In the genomic region with DNA sequence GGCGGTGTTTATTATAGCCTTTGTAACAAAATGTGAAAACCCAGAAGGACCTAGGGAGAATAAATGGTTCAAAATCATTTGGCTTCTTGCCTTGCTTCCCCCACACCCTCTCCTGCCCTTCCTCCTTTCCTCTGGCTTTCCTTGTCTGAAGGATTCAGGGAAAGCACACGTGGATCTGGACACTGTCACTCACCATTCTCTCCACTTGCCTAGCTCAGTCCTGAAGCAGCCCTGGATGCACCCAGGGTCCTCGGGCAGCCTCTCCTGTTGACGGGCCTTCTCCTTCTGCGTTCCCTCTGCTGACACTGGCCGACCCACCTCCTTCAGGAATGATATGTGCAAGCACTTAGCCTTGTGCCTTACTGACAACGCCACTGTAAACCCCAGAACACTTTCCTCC, we compare ENCODE assay signal across 23 cellular contexts.
"Had no signal": no experiment of that assay in that cellular context is flagged by ENCODE, and none has a peak within 500 bp of the region (broad histone marks: within the 10 kb centered on the region; RNA-seq: fewer than 3 reads in every experiment).

No MANE protein-coding gene starts in this region.

- H3K9me3 Mint-ChIP-seq: activated CD4-positive, alpha-beta T cell treated with anti-CD3 and anti-CD28 coated beads, Interleukin-2, amount 10 ng/mL, durations not matched to agents 7 days and 5 days; activated naive CD4-positive, alpha-beta T cell treated with anti-CD3 and anti-CD28 coated beads, Interleukin-2, amount 50 U/mL, for 24 hours; naive thymus-derived CD4-positive, alpha-beta T cell; neural progenitor cell; stimulated activated naive B cell treated with anti-CD40 and anti-IgM and Interleukin-4, amounts not matched to agents 10 μg/mL and 1 μg/mL and 100 μg/mL, for 72 hours; T-cell had no signal

- H3K4me3 ChIP-seq: body of pancreas, colonic mucosa, esophagus muscularis mucosa, mucosa of descending colon, neural progenitor cell, ovary, sigmoid colon, tibial nerve had no signal

- H3K9ac ChIP-seq: neural progenitor cell had no signal

- H3K4me1 ChIP-seq: body of pancreas, colonic mucosa, sigmoid colon had no signal

- ATAC-seq: activated CD4-positive, CD25-positive, alpha-beta regulatory T cell treated with anti-CD3 and anti-CD28 coated beads, Interleukin-2, amount 50 U/mL, for 24 hours; activated CD8-positive, alpha-beta T cell treated with anti-CD3 and anti-CD28 coated beads, Interleukin-2, amount 10 ng/mL, durations not matched to agents 7 days and 5 days; body of pancreas; mucosa of descending colon; naive thymus-derived CD4-positive, alpha-beta T cell; SK-N-SH treated with all-trans-retinoic acid at 6 μM for 48 hours; stimulated activated naive B cell treated with anti-CD40 and anti-IgM and Interleukin-4, amounts not matched to agents 10 μg/mL and 1 μg/mL and 100 μg/mL, for 72 hours; T-cell had no signal

- H3K36me3 ChIP-seq: colonic mucosa, esophagus muscularis mucosa, neural progenitor cell, ovary, sigmoid colon, tibial nerve had no signal

- H3K4me2 ChIP-seq: neural progenitor cell had no signal

- H3K27me3 ChIP-seq: body of pancreas, colonic mucosa, esophagus muscularis mucosa, neural progenitor cell, ovary, sigmoid colon, tibial nerve had no signal

- H3K4me1 Mint-ChIP-seq: activated CD4-positive, alpha-beta T cell treated with anti-CD3 and anti-CD28 coated beads, Interleukin-2, amount 10 ng/mL, durations not matched to agents 7 days and 5 days; naive thymus-derived CD4-positive, alpha-beta T cell; T-cell had no signal

- H3K27me3 Mint-ChIP-seq: activated CD4-positive, alpha-beta T cell treated with anti-CD3 and anti-CD28 coated beads, Interleukin-2, amount 10 ng/mL, durations not matched to agents 7 days and 5 days; activated naive CD4-positive, alpha-beta T cell treated with anti-CD3 and anti-CD28 coated beads, Interleukin-2, amount 50 U/mL, for 24 hours; naive thymus-derived CD4-positive, alpha-beta T cell; stimulated activated naive B cell treated with anti-CD40 and anti-IgM and Interleukin-4, amounts not matched to agents 10 μg/mL and 1 μg/mL and 100 μg/mL, for 72 hours; T-cell had no signal

- H3K9me3 ChIP-seq: body of pancreas, colonic mucosa, esophagus muscularis mucosa, mucosa of descending colon, ovary, sigmoid colon, tibial nerve had no signal

- H3K27ac ChIP-seq: body of pancreas, colonic mucosa, neural progenitor cell, ovary, sigmoid colon, tibial nerve had no signal

- H2AFZ ChIP-seq: neural progenitor cell had no signal

- H3K36me3 Mint-ChIP-seq: naive thymus-derived CD4-positive, alpha-beta T cell; neural progenitor cell; T-cell had no signal

- H3K4me3 Mint-ChIP-seq: activated CD4-positive, alpha-beta T cell treated with anti-CD3 and anti-CD28 coated beads, Interleukin-2, amount 10 ng/mL, durations not matched to agents 7 days and 5 days; activated CD8-positive, alpha-beta T cell treated with anti-CD3 and anti-CD28 coated beads, Interleukin-2, amount 10 ng/mL, durations not matched to agents 7 days and 5 days; activated naive CD4-positive, alpha-beta T cell treated with anti-CD3 and anti-CD28 coated beads, Interleukin-2, amount 50 U/mL, for 24 hours; naive thymus-derived CD4-positive, alpha-beta T cell; neural progenitor cell; stimulated activated naive B cell treated with anti-CD40 and anti-IgM and Interleukin-4, amounts not matched to agents 10 μg/mL and 1 μg/mL and 100 μg/mL, for 72 hours; T-cell had no signal

- DNase-seq: activated CD4-positive, alpha-beta T cell treated with anti-CD3 and anti-CD28 coated beads, Interleukin-2, amount 10 ng/mL, durations not matched to agents 7 days and 5 days; activated CD8-positive, alpha-beta T cell treated with anti-CD3 and anti-CD28 coated beads, Interleukin-2, amount 10 ng/mL, durations not matched to agents 7 days and 5 days; activated effector memory CD4-positive, alpha-beta T cell treated with anti-CD3 and anti-CD28 coated beads, Interleukin-2, amount 50 U/mL, for 16 hours; activated T-cell treated with anti-CD3 and anti-CD28 coated beads, Interleukin-2, amount 50 U/mL, for 48 hours; amygdala; body of pancreas; central memory CD4-positive, alpha-beta T cell; colonic mucosa; mesenchymal stem cell; mucosa of descending colon; naive thymus-derived CD4-positive, alpha-beta T cell; ovary; sigmoid colon; stimulated activated CD4-positive, alpha-beta T cell treated with anti-CD3 and anti-CD28 coated beads, Interleukin-4, amount 100 ng/mL, for 4 hours; stimulated activated naive B cell treated with anti-CD40 and anti-IgM and Interleukin-4, amounts not matched to agents 10 μg/mL and 1 μg/mL and 100 μg/mL, for 72 hours; substantia nigra; T-cell had no signal

- H3K27ac Mint-ChIP-seq: activated CD4-positive, alpha-beta T cell treated with anti-CD3 and anti-CD28 coated beads, Interleukin-2, amount 10 ng/mL, durations not matched to agents 7 days and 5 days; activated CD8-positive, alpha-beta T cell treated with anti-CD3 and anti-CD28 coated beads, Interleukin-2, amount 10 ng/mL, durations not matched to agents 7 days and 5 days; activated naive CD4-positive, alpha-beta T cell treated with anti-CD3 and anti-CD28 coated beads, Interleukin-2, amount 50 U/mL, for 24 hours; naive thymus-derived CD4-positive, alpha-beta T cell; neural progenitor cell; stimulated activated naive B cell treated with anti-CD40 and anti-IgM and Interleukin-4, amounts not matched to agents 10 μg/mL and 1 μg/mL and 100 μg/mL, for 72 hours; T-cell had no signal
